Comparison of ENCODE assay signal across 1 cellular context in genomic region chr11:91396243-91397133, GRCh38.
TF ChIP-seq lines count a peak whose summit lies in the region.

No MANE protein-coding gene starts in this region.

TF ChIP-seq in HepG2, 621 proteins besides CTCF, POLR2A, EP300 and RAD21 (continued from another document and continues in another):
- peak; percentile 72; the same call in 1 of the 2 replicates for TF ChIP-seq PAXIP1 (CRISPR knock-in tag; conservative IDR thresholded peaks at IDR 0.05)
- no peak for TF ChIP-seq THYN1 (CRISPR knock-in tag; IDR thresholded peaks at IDR 0.05; ENCODE audit: borderline replicate concordance, low read depth)
- peak; percentile 49; the same call in 1 of the 2 replicates for TF ChIP-seq FOXA1 (IDR thresholded peaks at IDR 0.05)
- no peak for TF ChIP-seq FOXA1 (CRISPR knock-in tag; IDR thresholded peaks at IDR 0.05)
- TF ChIP-seq ZNF333 (CRISPR knock-in tag; IDR thresholded peaks at IDR 0.05; ENCODE audit: borderline replicate concordance), result no peak
- no peak for TF ChIP-seq HDAC6 (IDR thresholded peaks at IDR 0.05; ENCODE audit: low read depth, low read length)
- peak; percentile 78 for TF ChIP-seq HHEX (CRISPR knock-in tag; IDR thresholded peaks at IDR 0.05)
- no peak for TF ChIP-seq RFXAP (CRISPR knock-in tag; IDR thresholded peaks at IDR 0.05; ENCODE audit: borderline replicate concordance)
- no peak for TF ChIP-seq ZNF780A (CRISPR knock-in tag; IDR thresholded peaks at IDR 0.05)
- TF ChIP-seq GATA4 (IDR thresholded peaks at IDR 0.05; ENCODE audit: borderline replicate concordance, low read depth), result no peak
- TF ChIP-seq ZBTB14 (CRISPR knock-in tag; IDR thresholded peaks at IDR 0.05), result no peak
- no peak for TF ChIP-seq IRF1 (CRISPR knock-in tag; IDR thresholded peaks at IDR 0.05; ENCODE audit: low read depth)
- no peak for TF ChIP-seq SRSF1 (optimal IDR thresholded peaks at IDR 0.05; ENCODE audit: low read depth, low read length)
- no peak for TF ChIP-seq FIP1L1 (IDR thresholded peaks at IDR 0.05; ENCODE audit: borderline replicate concordance, insufficient read depth, low read depth, low read length)
- TF ChIP-seq PRDM15 (CRISPR knock-in tag; IDR thresholded peaks at IDR 0.05), result no peak
- TF ChIP-seq ZNF160 (CRISPR knock-in tag; IDR thresholded peaks at IDR 0.05), result no peak
- TF ChIP-seq IRF9 (CRISPR knock-in tag; IDR thresholded peaks at IDR 0.05; ENCODE audit: borderline replicate concordance), result no peak
- TF ChIP-seq ZFX (CRISPR knock-in tag; IDR thresholded peaks at IDR 0.05; ENCODE audit: low read depth), result no peak
- no peak for TF ChIP-seq ZNF276 (CRISPR knock-in tag; IDR thresholded peaks at IDR 0.05; ENCODE audit: low read depth)
- TF ChIP-seq SOX5 (CRISPR knock-in tag; IDR thresholded peaks at IDR 0.05; ENCODE audit: borderline replicate concordance), result 0 out of 2 replicates have a peak, but pooled peaks have one; percentile 52
- TF ChIP-seq ZNF678 (CRISPR knock-in tag; IDR thresholded peaks at IDR 0.05), result no peak
- peak; percentile 40; the same call in 1 of the 2 replicates for TF ChIP-seq THRA (CRISPR knock-in tag; IDR thresholded peaks at IDR 0.05; ENCODE audit: borderline replicate concordance)
- no peak for TF ChIP-seq ZKSCAN8 (CRISPR knock-in tag; IDR thresholded peaks at IDR 0.05; ENCODE audit: borderline replicate concordance)
- no peak for TF ChIP-seq IKZF4 (CRISPR knock-in tag; IDR thresholded peaks at IDR 0.05; ENCODE audit: borderline replicate concordance, low read depth, not compliant biosample characterization)
- TF ChIP-seq ZNF230 (CRISPR knock-in tag; IDR thresholded peaks at IDR 0.05), result no peak
- TF ChIP-seq MIER3 (CRISPR knock-in tag; IDR thresholded peaks at IDR 0.05; ENCODE audit: borderline replicate concordance), result no peak
- peak; percentile 58; the same call in 1 of the 2 replicates for TF ChIP-seq JUNB (CRISPR knock-in tag; IDR thresholded peaks at IDR 0.05; ENCODE audit: borderline replicate concordance)
- TF ChIP-seq SKIL (CRISPR knock-in tag; IDR thresholded peaks at IDR 0.05; ENCODE audit: borderline replicate concordance), result no peak
- peak; percentile 97 for TF ChIP-seq ELF3 (CRISPR knock-in tag; IDR thresholded peaks at IDR 0.05)
- TF ChIP-seq ZNF792 (CRISPR knock-in tag; IDR thresholded peaks at IDR 0.05), result 0 out of 2 replicates have a peak, but pooled peaks have one; percentile 13
- TF ChIP-seq TRAFD1 (CRISPR knock-in tag; IDR thresholded peaks at IDR 0.05; ENCODE audit: borderline replicate concordance), result no peak
- TF ChIP-seq ZNF652 (CRISPR knock-in tag; IDR thresholded peaks at IDR 0.05; ENCODE audit: borderline replicate concordance, low read depth), result no peak
- no peak for TF ChIP-seq PCBP2 (optimal IDR thresholded peaks at IDR 0.05; ENCODE audit: low read depth, low read length, poor library complexity, severe bottlenecking)
- TF ChIP-seq CEBPB (IDR thresholded peaks at IDR 0.05; ENCODE audit: borderline replicate concordance, low read depth, low read length), result no peak
